In genomic region chr7:45978010-45978681, GRCh38 we compare ENCODE assay signal across 8 cellular contexts. TPM values are rescaled to one million over a fixed set of nuclear protein-coding genes. Genes with fewer than 3 reads are reported as not detected.
DNase-seq lines count a peak whose midpoint lies in the region; ATAC-seq lines count a peak whose summit lies in the region.

No MANE protein-coding gene starts in this region.

- DNase-seq in ELR (ENCODE audit: low read depth) (peak; percentile 98), HK-2 (ENCODE audit: unreplicated experiment) (peak; percentile 85), adipocyte (ENCODE audit: low read depth) (peak; percentile 94), iPS DF 19.7 (ENCODE audit: low read depth, low spot score) (peak; percentile 33), T-helper 17 cell (no peak), SKM-1 (lab: John Stamatoyannopoulos, UW; ENCODE audit: unreplicated experiment) (no peak)
- peak; percentile 1 to 25 for DNase-seq in stimulated activated CD8-positive, alpha-beta memory T cell treated with anti-CD3 and anti-CD28 coated beads, Interleukin-7, amount 100 ng/mL, for 48 hours (ENCODE audit: extremely low read depth in 1 of 2, low read depth in 1 of 2)
- no peak for DNase-seq in stimulated activated naive CD4-positive, alpha-beta T cell treated with Interleukin-2 at 50 U/mL for 16 hours (lab: John Stamatoyannopoulos, UW)

- H3K9me3 ChIP-seq in adipocyte (ENCODE audit: control insufficient read depth, low read length) (peaks cover 4% of the 10 kb centered on the region), T-helper 17 cell (ENCODE audit: control insufficient read depth, low read length, poor library complexity, severe bottlenecking) (no peaks in the 10 kb centered on the region)

- no peak overlapping the region for H3K4me3 Mint-ChIP-seq in T-helper 17 cell

- H3K4me3 ChIP-seq in adipocyte (ENCODE audit: low read length), result peak overlapping the region; percentile 64

- H3K4me1 Mint-ChIP-seq in T-helper 17 cell, result no peaks in the 10 kb centered on the region

- H3K27me3 Mint-ChIP-seq in T-helper 17 cell, result no peaks in the 10 kb centered on the region

- no peak for ATAC-seq in T-helper 17 cell

- H3K27ac Mint-ChIP-seq in T-helper 17 cell, result no peak overlapping the region

- H3K36me3 ChIP-seq in adipocyte (ENCODE audit: control insufficient read depth, insufficient read depth, low read length, severe bottlenecking), result no peaks in the 10 kb centered on the region

- H3K9ac ChIP-seq in adipocyte (ENCODE audit: low read length), result peak overlapping the region; percentile 64

- peaks cover 5% of the 10 kb centered on the region for H3K36me3 Mint-ChIP-seq in T-helper 17 cell (ENCODE audit: low read depth)

- no peaks in the 10 kb centered on the region for H3K27me3 ChIP-seq in adipocyte (replicated peaks; ENCODE audit: control insufficient read depth, insufficient read depth, low read length)

- peaks cover 39% of the 10 kb centered on the region for H3K4me1 ChIP-seq in adipocyte (ENCODE audit: control insufficient read depth, insufficient read depth, low read length)

RNA-seq across cellular contexts. Expression of gene IGFBP3, which starts 57.1 kb away (rescaled TPM):
- 10 to 100 TPM in 1 of 2 donors, 1 to 10 TPM in 1; 7.2 to 19.0 TPM for total RNA-seq in T-helper 17 cell

Comparison
In these comparisons a context has a peak if more than half of its experiments do, and no peak if none do; other contexts are left out.
1. DNase-seq: peak in ELR (single experiment), HK-2 (single experiment), adipocyte (single experiment), iPS DF 19.7 (single experiment) and stimulated activated CD8-positive, alpha-beta memory T cell treated with anti-CD3 and anti-CD28 coated beads, Interleukin-7, amount 100 ng/mL, for 48 hours (2 of 2); none in T-helper 17 cell (0 of 3), SKM-1 (single experiment) and stimulated activated naive CD4-positive, alpha-beta T cell treated with Interleukin-2 at 50 U/mL for 16 hours (single experiment).